14 cellular contexts compared by ENCODE assay signal in the genomic region with DNA sequence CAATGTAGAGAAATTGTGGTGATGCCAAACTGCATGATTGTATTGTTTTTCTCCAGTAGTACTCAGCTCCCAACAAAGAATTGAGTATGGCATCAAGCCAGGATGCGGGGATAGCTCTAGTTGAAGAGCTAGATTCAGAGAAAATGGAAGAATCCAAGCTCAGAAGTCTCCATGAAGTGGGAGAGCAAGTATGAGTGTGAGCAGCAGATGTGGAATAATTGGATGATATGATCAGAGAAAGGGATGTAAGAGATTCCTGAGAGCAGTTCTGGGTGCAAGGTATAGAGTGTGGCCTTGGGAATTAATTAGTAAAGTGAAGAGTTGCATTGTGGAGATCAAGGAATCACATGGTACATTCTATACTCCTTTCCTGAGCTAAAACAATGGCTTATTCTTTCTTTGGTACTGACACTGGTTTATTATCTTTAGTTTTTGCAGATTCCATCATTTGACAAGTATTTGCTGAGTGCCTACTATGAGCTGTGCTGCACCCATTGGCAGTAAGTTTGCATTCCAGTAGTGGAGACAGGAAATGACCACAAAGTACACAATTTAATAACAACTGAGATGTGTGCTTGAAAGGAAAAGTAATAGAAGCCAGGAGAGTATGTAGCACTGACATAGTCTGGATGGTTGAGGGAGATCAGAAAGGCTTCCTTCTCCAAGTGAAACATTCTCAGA.
DNase-seq lines count a peak whose midpoint lies in the region; ATAC-seq and TF ChIP-seq lines count a peak whose summit lies in the region.
"Had no signal": no experiment of that assay in that cellular context is flagged by ENCODE, and none has a peak within 500 bp of the region (broad histone marks: within the 10 kb centered on the region; RNA-seq: fewer than 3 reads in every experiment).

No MANE protein-coding gene starts in this region.

- H3K4me3 ChIP-seq in BJ (ENCODE audit: low read depth, low read length) (no peak overlapping the region), MG63 (no peak overlapping the region), dorsolateral prefrontal cortex (peak overlapping the region in 5 of 59 donors; percentile 1 to 33 (median 8)), gastrocnemius medialis (no peak overlapping the region)
- H3K4me3 ChIP-seq: SJCRH30, smooth muscle cell had no signal

- no peak for ATAC-seq in activated T-cell treated with anti-CD3 and anti-CD28 coated beads, Interleukin-2, amount 50 U/mL, for 4 hours
- ATAC-seq in gastrocnemius medialis: no peak
- ATAC-seq: left lobe of liver had no signal

- no peak for TF ChIP-seq POLR2A in gastrocnemius medialis (IDR thresholded peaks at IDR 0.05)

- H3K36me3 ChIP-seq in BJ (ENCODE audit: control insufficient read depth, insufficient read depth, low read length) (no peaks in the 10 kb centered on the region), MG63 (no peaks in the 10 kb centered on the region; the same call in 1 of the 2 replicates), gastrocnemius medialis (no peaks in the 10 kb centered on the region)
- H3K36me3 ChIP-seq: SJCRH30 had no signal

- CTCF ChIA-PET in BJ (lab: Yijun Ruan, JAX): interaction anchor here (0.7 kb wide), 1 partner anchor 108 kb away, joined by 3 read pairs; no protein-coding TSS in a partner anchor

- no peak for TF ChIP-seq CTCF in BJ (IDR thresholded peaks at IDR 0.05; ENCODE audit: insufficient read depth, low read depth, low read length)
- peak in 1 of 56 donors; percentile 9 for TF ChIP-seq CTCF in dorsolateral prefrontal cortex (IDR thresholded peaks at IDR 0.05 in 54 of 56, conservative IDR thresholded peaks at IDR 0.05 in 2 of 56; ENCODE audit: low read depth in 1 of 56, partially characterized antibody in 56 of 56)
- TF ChIP-seq CTCF in gastrocnemius medialis (IDR thresholded peaks at IDR 0.05 in 4 of 5, conservative IDR thresholded peaks at IDR 0.05 in 1 of 5): no peak

- H3K4me1 ChIP-seq in gastrocnemius medialis: no peaks in the 10 kb centered on the region
- H3K4me1 ChIP-seq: SJCRH30 had no signal

- H3K4me3 Mint-ChIP-seq in activated T-cell treated with anti-CD3 and anti-CD28 coated beads, Interleukin-2, amount 50 U/mL, for 4 hours: no peak overlapping the region
- H3K4me3 Mint-ChIP-seq: activated CD4-positive, alpha-beta T cell treated with anti-CD3 and anti-CD28 coated beads, Interleukin-2, amount 10 ng/mL, durations not matched to agents 7 days and 5 days; activated naive CD4-positive, alpha-beta T cell treated with anti-CD3 and anti-CD28 coated beads for 36 hours had no signal

- no peaks in the 10 kb centered on the region for H3K9me3 ChIP-seq in MG63
- no peaks in the 10 kb centered on the region for H3K9me3 ChIP-seq in gastrocnemius medialis
- H3K9me3 ChIP-seq: SJCRH30 had no signal

- intact Hi-C loops in dorsolateral prefrontal cortex (cut with DNase I) (no loop called here), gastrocnemius medialis (cut with DNase I; ENCODE audit: low total_unique reads) (no loop called here)

- no peaks in the 10 kb centered on the region for H3K4me1 Mint-ChIP-seq in activated T-cell treated with anti-CD3 and anti-CD28 coated beads, Interleukin-2, amount 50 U/mL, for 4 hours (ENCODE audit: low read depth)
- H3K4me1 Mint-ChIP-seq: activated CD4-positive, alpha-beta T cell treated with anti-CD3 and anti-CD28 coated beads, Interleukin-2, amount 10 ng/mL, durations not matched to agents 7 days and 5 days had no signal

- H3K36me3 Mint-ChIP-seq in activated T-cell treated with anti-CD3 and anti-CD28 coated beads, Interleukin-2, amount 50 U/mL, for 4 hours (ENCODE audit: insufficient read depth): no peaks in the 10 kb centered on the region

- H3K27me3 Mint-ChIP-seq in activated T-cell treated with anti-CD3 and anti-CD28 coated beads, Interleukin-2, amount 50 U/mL, for 4 hours (ENCODE audit: low read depth): no peaks in the 10 kb centered on the region
- H3K27me3 Mint-ChIP-seq: activated CD4-positive, alpha-beta T cell treated with anti-CD3 and anti-CD28 coated beads, Interleukin-2, amount 10 ng/mL, durations not matched to agents 7 days and 5 days had no signal

- in situ Hi-C loops in gastrocnemius medialis (cut with MboI; ENCODE audit: low sequenced_read_pairs in 4 of 4): no loop called here

- H3K9me3 Mint-ChIP-seq in activated T-cell treated with anti-CD3 and anti-CD28 coated beads, Interleukin-2, amount 50 U/mL, for 4 hours: no peaks in the 10 kb centered on the region
- H3K9me3 Mint-ChIP-seq: activated CD4-positive, alpha-beta T cell treated with anti-CD3 and anti-CD28 coated beads, Interleukin-2, amount 10 ng/mL, durations not matched to agents 7 days and 5 days; activated naive CD4-positive, alpha-beta T cell treated with anti-CD3 and anti-CD28 coated beads for 36 hours had no signal

- H3K27ac ChIP-seq in dorsolateral prefrontal cortex (peak overlapping the region; percentile 10 to 96 (median 86)), gastrocnemius medialis (no peak overlapping the region)
- H3K27ac ChIP-seq: SJCRH30 had no signal

- DNase-seq in BJ (ENCODE audit: low read depth): peak; percentile 54
- DNase-seq in MG63: peak; percentile 65
- DNase-seq in dorsolateral prefrontal cortex: peak in 2 of 10 donors; percentile 41 to 66
- DNase-seq in myocyte (ENCODE audit: low read depth): peak; percentile 7
- no peak for DNase-seq in activated T-cell treated with anti-CD3 and anti-CD28 coated beads, Interleukin-2, amount 50 U/mL, for 4 hours
- no peak for DNase-seq in gastrocnemius medialis
- no peak for DNase-seq in GF-D8 (lab: John Stamatoyannopoulos, UW)
- no peak for DNase-seq in mesenteric fat pad (ENCODE audit: low spot score)
- DNase-seq: activated CD4-positive, alpha-beta T cell treated with anti-CD3 and anti-CD28 coated beads, Interleukin-2, amount 10 ng/mL, durations not matched to agents 7 days and 5 days; activated naive CD4-positive, alpha-beta T cell treated with anti-CD3 and anti-CD28 coated beads for 36 hours; NCI-H187 treated with DMSO at 0.1 percent for 48 hours had no signal

- POLR2A ChIA-PET in BJ (lab: Charles Lee): no interaction called here

- H3K27me3 ChIP-seq in BJ (ENCODE audit: control insufficient read depth, insufficient read depth, low read length) (no peaks in the 10 kb centered on the region), MG63 (no peaks in the 10 kb centered on the region), dorsolateral prefrontal cortex (no peaks in the 10 kb centered on the region), gastrocnemius medialis (no peaks in the 10 kb centered on the region)
- H3K27me3 ChIP-seq: SJCRH30 had no signal

Comparison
In these comparisons a context has a peak if more than half of its experiments do, and no peak if none do; other contexts are left out.
1. DNase-seq: peak in BJ (single experiment), MG63 (single experiment) and myocyte (single experiment); none in activated T-cell treated with anti-CD3 and anti-CD28 coated beads, Interleukin-2, amount 50 U/mL, for 4 hours (single experiment), gastrocnemius medialis (0 of 2), GF-D8 (single experiment) and mesenteric fat pad (single experiment).
2. H3K27ac ChIP-seq: peak in dorsolateral prefrontal cortex (59 of 59); none in gastrocnemius medialis (0 of 4).